Comparison of ENCODE assay signal across 7 cellular contexts in genomic region chr19:9435279-9436268, GRCh38.
DNase-seq lines count a peak whose midpoint lies in the region; ATAC-seq and TF ChIP-seq lines count a peak whose summit lies in the region.

Gene ZNF266 (minus strand): TSS chr19:9435573. CDS start chr19:9420089, 15,484 bp downstream.

- ATAC-seq in GM18502 (IDR thresholded peaks at IDR 0.05; ENCODE audit: poor library complexity, unreplicated experiment) (peak; percentile 92), HG02973 (IDR thresholded peaks at IDR 0.05; ENCODE audit: unreplicated experiment) (peak; percentile 91)

- in situ Hi-C loops in astrocyte of the cerebellum (cut with HindIII; ENCODE audit: low sequenced_read_pairs) = no loop called here

- peak within 1 kb of the TSS; percentile 90 for H3K4me3 ChIP-seq in astrocyte of the cerebellum (ENCODE audit: low read depth, low read length)
- H3K4me3 ChIP-seq in retinal pigment epithelial cell (ENCODE audit: low read length) = peak within 1 kb of the TSS; percentile 86

- TF ChIP-seq CTCF in astrocyte of the cerebellum (IDR thresholded peaks at IDR 0.05; ENCODE audit: low read depth, low read length, missing control alignments) (peak; percentile 78), retinal pigment epithelial cell (conservative IDR thresholded peaks at IDR 0.05; ENCODE audit: low read depth, low read length) (peak; percentile 71)

- DNase-seq in NCI-H2029 (lab: John Stamatoyannopoulos, UW) (peak; percentile 90), T-helper 22 cell (ENCODE audit: low read depth) (peak; percentile 83), astrocyte of the cerebellum (ENCODE audit: low read depth) (peak; percentile 84), hypothalamus (lab: John Stamatoyannopoulos, UW) (peak; percentile 24 to 89 (median 67)), retinal pigment epithelial cell (ENCODE audit: low read depth) (peak; percentile 75)

Comparison
In these comparisons a context has a peak if more than half of its experiments do, and no peak if none do; other contexts are left out.
1. Peak in every context shown above with its lines: DNase-seq, ATAC-seq and H3K4me3 ChIP-seq.